ENCODE assay signal across 10 cellular contexts in genomic region chr1:47415728-47416318, GRCh38. TPM values are rescaled to one million over a fixed set of nuclear protein-coding genes. Genes with fewer than 3 reads are reported as not detected.
DNase-seq lines count a peak whose midpoint lies in the region; ATAC-seq and TF ChIP-seq lines count a peak whose summit lies in the region.
"Had no signal": no experiment of that assay in that cellular context is flagged by ENCODE, and none has a peak within 500 bp of the region (broad histone marks: within the 10 kb centered on the region; RNA-seq: fewer than 3 reads in every experiment).

Gene FOXE3 (plus strand): TSS chr1:47416285. CDS start chr1:47416316, 31 bp downstream.

- TF ChIP-seq CTCF in breast epithelium (IDR thresholded peaks at IDR 0.05), result no peak
- TF ChIP-seq CTCF in MCF 10A (IDR thresholded peaks at IDR 0.05; ENCODE audit: unreplicated experiment), result no peak
- no peak for TF ChIP-seq CTCF in brain (conservative IDR thresholded peaks at IDR 0.05)
- TF ChIP-seq CTCF in kidney epithelial cell (IDR thresholded peaks at IDR 0.05; ENCODE audit: insufficient read depth, low read length, poor library complexity, severe bottlenecking), result no peak

- 38% methylated on average over 21 of the region's 21 CpGs for WGBS in thymus

- H3K4me1 Mint-ChIP-seq in MCF 10A (ENCODE audit: insufficient read depth, unreplicated experiment) (peaks cover 6% of the 10 kb centered on the region), brain (no peaks in the 10 kb centered on the region)

- H3K4me3 ChIP-seq in breast epithelium, result peak within 1 kb of the TSS; percentile 11 to 64 (median 28)
- H3K4me3 ChIP-seq in kidney epithelial cell (ENCODE audit: low read depth, low read length), result peak within 1 kb of the TSS; percentile 21
- H3K4me3 ChIP-seq in thymus (ENCODE audit: low read length), result peak within 1 kb of the TSS; percentile 16

- H3K4me1 ChIP-seq in breast epithelium (no peaks in the 10 kb centered on the region), thymus (ENCODE audit: control insufficient read depth, insufficient read depth, low read length) (peaks cover 3% of the 10 kb centered on the region)

- POLR2A ChIA-PET in MCF 10A (lab: Yijun Ruan, JAX), result interaction anchor here (0.5 to 0.9 kb wide), 2 partner anchors 43 to 110 kb away, joined by 3 read pairs; no protein-coding TSS in a partner anchor

- TF ChIP-seq POLR2A in breast epithelium (IDR thresholded peaks at IDR 0.05), result no peak

- H3K27me3 Mint-ChIP-seq in MCF 10A (ENCODE audit: insufficient read depth, unreplicated experiment), result no peaks in the 10 kb centered on the region
- peaks cover 92% of the 10 kb centered on the region for H3K27me3 Mint-ChIP-seq in brain

- H3K27me3 ChIP-seq in breast epithelium (peaks cover 2 to 31% of the 10 kb centered on the region in 2 donors), kidney epithelial cell (ENCODE audit: control insufficient read depth, insufficient read depth, low read length) (peaks cover 33% of the 10 kb centered on the region), thymus (ENCODE audit: control insufficient read depth, insufficient read depth) (peaks cover 53% of the 10 kb centered on the region)

- no peaks in the 10 kb centered on the region for H3K9me3 ChIP-seq in breast epithelium
- H3K9me3 ChIP-seq in thymus (ENCODE audit: control insufficient read depth), result no peaks in the 10 kb centered on the region

- intact Hi-C loops in breast epithelium (cut with DNase I; ENCODE audit: low total_unique reads), result no loop called here
- intact Hi-C loops in MCF 10A (cut with micrococcal nuclease), result no loop called here

- H3K27ac Mint-ChIP-seq in MCF 10A (ENCODE audit: low read depth, unreplicated experiment), result no peak within 1 kb of the TSS
- no peak within 1 kb of the TSS for H3K27ac Mint-ChIP-seq in brain
- H3K27ac Mint-ChIP-seq: stimulated activated naive CD8-positive, alpha-beta T cell treated with anti-CD3 and anti-CD28 coated beads, Interleukin-15, Interleukin-2, amounts not matched to agents 100 ng/mL and 50 ng/mL, for 24 hours had no signal

- H3K27ac ChIP-seq in breast epithelium (no peak within 1 kb of the TSS), thymus (ENCODE audit: low read depth) (no peak within 1 kb of the TSS)
- H3K27ac ChIP-seq: dorsolateral prefrontal cortex had no signal

- CTCF ChIA-PET in MCF 10A (lab: Yijun Ruan, JAX), result interaction anchor here (1.1 to 4.5 kb wide), 2 partner anchors 8 to 25 kb away, joined by 4 to 31 read pairs; no protein-coding TSS in a partner anchor

- H3K9me3 Mint-ChIP-seq in MCF 10A (ENCODE audit: unreplicated experiment), result no peaks in the 10 kb centered on the region
- peaks cover 0 to 6% (median 0%) of the 10 kb centered on the region in 5 experiments for H3K9me3 Mint-ChIP-seq in brain
- H3K9me3 Mint-ChIP-seq: stimulated activated naive CD8-positive, alpha-beta T cell treated with anti-CD3 and anti-CD28 coated beads, Interleukin-15, Interleukin-2, amounts not matched to agents 100 ng/mL and 50 ng/mL, for 24 hours had no signal

- ATAC-seq in GM21526 (IDR thresholded peaks at IDR 0.05; ENCODE audit: low FRiP score, unreplicated experiment), result no peak
- no peak for ATAC-seq in HG03095 (IDR thresholded peaks at IDR 0.05; ENCODE audit: unreplicated experiment)

- H3K36me3 Mint-ChIP-seq in MCF 10A (ENCODE audit: insufficient read depth, unreplicated experiment) (peaks cover 1% of the 10 kb centered on the region), brain (no peaks in the 10 kb centered on the region)

- BruUV-seq in MCF 10A (replicated peaks; lab: Mats Ljungman, UMichigan), result no TSS peak

- no peaks in the 10 kb centered on the region for H3K36me3 ChIP-seq in breast epithelium
- no peaks in the 10 kb centered on the region for H3K36me3 ChIP-seq in kidney epithelial cell (ENCODE audit: control insufficient read depth, insufficient read depth, low read length)
- H3K36me3 ChIP-seq in thymus (ENCODE audit: control insufficient read depth, insufficient read depth), result no peaks in the 10 kb centered on the region

- DNase-seq in breast epithelium (ENCODE audit: low spot score in 2 of 2), result no peak
- no peak for DNase-seq in MCF 10A (ENCODE audit: unreplicated experiment)
- DNase-seq in kidney epithelial cell (ENCODE audit: low read depth), result no peak
- DNase-seq in central memory CD4-positive, alpha-beta T cell, result no peak
- DNase-seq: dorsolateral prefrontal cortex had no signal

- H3K4me3 Mint-ChIP-seq in MCF 10A (ENCODE audit: unreplicated experiment), result no peak within 1 kb of the TSS
- peak within 1 kb of the TSS; percentile 78 to 86 (median 81) for H3K4me3 Mint-ChIP-seq in brain

RNA-seq across cellular contexts. Expression of gene FOXE3, which starts in this region (rescaled TPM):
- total RNA-seq in breast epithelium, result not detected
- total RNA-seq in MCF 10A (2022), result not detected in 2 replicates
- 0.95 TPM for polyA plus RNA-seq in brain (ENCODE audit: insufficient read depth, low read depth, low replicate concordance)
- total RNA-seq in kidney epithelial cell, result not detected in 2 replicates
- 0.39 TPM for polyA plus RNA-seq in thymus
